ENCODE assay signal across 15 cellular contexts in genomic region chr2:1739322-1739957, GRCh38. TPM values are rescaled to one million over a fixed set of nuclear protein-coding genes. Genes with fewer than 3 reads are reported as not detected.
DNase-seq lines count a peak whose midpoint lies in the region; ATAC-seq and TF ChIP-seq lines count a peak whose summit lies in the region.
"Had no signal": no experiment of that assay in that cellular context is flagged by ENCODE, and none has a peak within 500 bp of the region (broad histone marks: within the 10 kb centered on the region; RNA-seq: fewer than 3 reads in every experiment).

No MANE protein-coding gene starts in this region.

- H3K27ac ChIP-seq in ascending aorta (peak overlapping the region; percentile 71 to 99), lung (ENCODE audit: low read depth in 1 of 2, low read length in 1 of 2) (peak overlapping the region; percentile 17 to 71), stomach smooth muscle (ENCODE audit: low read length) (peak overlapping the region; percentile 76), foreskin keratinocyte (no peak overlapping the region)
- H3K27ac ChIP-seq: parathyroid adenoma had no signal

- H3K4me1 ChIP-seq in ascending aorta: peaks cover 4 to 38% of the 10 kb centered on the region in 2 donors
- H3K4me1 ChIP-seq in lung (ENCODE audit: control insufficient read depth in 2 of 2, insufficient read depth in 2 of 2, low read length in 2 of 2): peaks cover 0 to 23% of the 10 kb centered on the region in 2 donors
- peaks cover 46% of the 10 kb centered on the region for H3K4me1 ChIP-seq in stomach smooth muscle (ENCODE audit: control insufficient read depth, insufficient read depth, low read length)
- peaks cover 5% of the 10 kb centered on the region for H3K4me1 ChIP-seq in foreskin keratinocyte
- H3K4me1 ChIP-seq: parathyroid adenoma had no signal

- H3K9ac ChIP-seq in stomach smooth muscle (ENCODE audit: low read length in 2 of 2): no peak overlapping the region
- H3K9ac ChIP-seq: parathyroid adenoma had no signal

- 72 to 82% methylated on average over 9 of the region's 9 CpGs for WGBS in lung, 2 donors

- DNase-seq in H7 (peak; percentile 10), ascending aorta (ENCODE audit: low spot score in 2 of 2) (no peak), lung (ENCODE audit: low spot score) (no peak), cerebellum (ENCODE audit: low spot score) (no peak), foreskin keratinocyte (no peak)
- DNase-seq: activated CD4-positive, CD25-positive, alpha-beta regulatory T cell; activated CD8-positive, alpha-beta memory T cell treated with anti-CD3 and anti-CD28 coated beads, Interleukin-2, amount 50 U/mL, for 4 hours; activated naive CD4-positive, alpha-beta T cell treated with anti-CD3 and anti-CD28 coated beads for 36 hours; NCI-H2081 treated with DMSO at 0.1 percent for 48 hours; stimulated activated CD4-positive, alpha-beta T cell treated with anti-CD3 and anti-CD28 coated beads, Interleukin-15, amount 100 ng/mL, for 24 hours; substantia nigra had no signal

- H3K27me3 ChIP-seq in H7 (ENCODE audit: control insufficient read depth, insufficient read depth, low read length): no peaks in the 10 kb centered on the region
- H3K27me3 ChIP-seq in ascending aorta: no peaks in the 10 kb centered on the region
- H3K27me3 ChIP-seq in lung (ENCODE audit: control insufficient read depth, insufficient read depth): no peaks in the 10 kb centered on the region
- H3K27me3 ChIP-seq in stomach smooth muscle (ENCODE audit: control insufficient read depth in 1 of 2, insufficient read depth in 2 of 2, low read length in 2 of 2): no peaks in the 10 kb centered on the region
- no peaks in the 10 kb centered on the region for H3K27me3 ChIP-seq in foreskin keratinocyte

- H3K4me3 ChIP-seq in H7 (ENCODE audit: insufficient read depth, low read depth, low read length): no peak overlapping the region
- no peak overlapping the region for H3K4me3 ChIP-seq in ascending aorta
- H3K4me3 ChIP-seq in lung: no peak overlapping the region
- no peak overlapping the region for H3K4me3 ChIP-seq in stomach smooth muscle (ENCODE audit: low read length in 2 of 2)

- intact Hi-C loops in ascending aorta (cut with DNase I): no loop called here

- TF ChIP-seq CTCF in ascending aorta (IDR thresholded peaks at IDR 0.05) (no peak), lung (IDR thresholded peaks at IDR 0.05; ENCODE audit: control extremely low read depth, extremely low read depth) (no peak), foreskin keratinocyte (conservative IDR thresholded peaks at IDR 0.05) (no peak)

- no peak for ATAC-seq in lung (ENCODE audit: insufficient read depth, low FRiP score)
- ATAC-seq in HG02610 (IDR thresholded peaks at IDR 0.05; ENCODE audit: unreplicated experiment): no peak
- no peak for ATAC-seq in foreskin keratinocyte
- ATAC-seq in HG03469 (IDR thresholded peaks at IDR 0.05; ENCODE audit: unreplicated experiment): no peak

- H3K36me3 ChIP-seq in H7 (replicated peaks; ENCODE audit: control insufficient read depth, insufficient read depth, low read length) (peaks cover 1% of the 10 kb centered on the region), ascending aorta (no peaks in the 10 kb centered on the region), lung (ENCODE audit: control insufficient read depth in 2 of 2, insufficient read depth in 2 of 2, low read length in 2 of 2) (no peaks in the 10 kb centered on the region), stomach smooth muscle (ENCODE audit: control insufficient read depth in 2 of 2, insufficient read depth in 2 of 2, low read length in 2 of 2) (no peaks in the 10 kb centered on the region)

- H3K9me3 ChIP-seq in ascending aorta (peaks cover 0 to 8% of the 10 kb centered on the region in 2 donors), lung (ENCODE audit: control insufficient read depth in 2 of 2, insufficient read depth in 1 of 2, low read length in 1 of 2) (no peaks in the 10 kb centered on the region), stomach smooth muscle (ENCODE audit: control insufficient read depth in 2 of 2, low read length in 2 of 2) (no peaks in the 10 kb centered on the region)

RNA-seq across cellular contexts. Expression of gene PXDN, which starts 4.9 kb away (rescaled TPM):
- 102 and 124 TPM in 2 replicates for total RNA-seq in H7 (2014; rRNA removed; shearing (Covaris generic))
- total RNA-seq in ascending aorta (188 TPM), lung (100 to 1,000 TPM in 1 of 2 donors, 10 to 100 TPM in 1; 38.6 to 198 TPM), cerebellum (39.7 TPM), foreskin keratinocyte (91.4 and 96.5 TPM in 2 replicates)
- polyA plus RNA-seq in lung (10 to 100 TPM; 10.6 to 51.7 TPM), foreskin keratinocyte (26.9 and 28.0 TPM in 2 replicates)
